14 cellular contexts compared by ENCODE assay signal in genomic region chr13:39688278-39688677, GRCh38. TPM values are rescaled to one million over a fixed set of nuclear protein-coding genes. Genes with fewer than 3 reads are reported as not detected.
DNase-seq lines count a peak whose midpoint lies in the region; ATAC-seq and TF ChIP-seq lines count a peak whose summit lies in the region.
"Had no signal": no experiment of that assay in that cellular context is flagged by ENCODE, and none has a peak within 500 bp of the region (broad histone marks: within the 10 kb centered on the region; RNA-seq: fewer than 3 reads in every experiment).

No MANE protein-coding gene starts in this region.

- no peak for DNase-seq in CD4-positive, CD25-positive, alpha-beta regulatory T cell
- no peak for DNase-seq in activated CD8-positive, alpha-beta T cell treated with anti-CD3 and anti-CD28 coated beads for 36 hours
- DNase-seq in osteocyte (ENCODE audit: extremely low spot score, unreplicated experiment) (no peak), cerebellar nuclear complex (lab: John Stamatoyannopoulos, UW) (no peak), NCI-H2196 treated with DMSO at 0.1 percent for 48 hours (lab: John Stamatoyannopoulos, UW; ENCODE audit: unreplicated experiment) (no peak)
- DNase-seq: AML-193, heart left ventricle, NCI-H1417 treated with DMSO at 0.1 percent for 48 hours had no signal

- peaks cover 18% of the 10 kb centered on the region for H3K4me1 ChIP-seq in CD4-positive, CD25-positive, alpha-beta regulatory T cell (ENCODE audit: control insufficient read depth, insufficient read depth, low read length, poor library complexity, severe bottlenecking)

- H3K4me3 ChIP-seq in CD4-positive, CD25-positive, alpha-beta regulatory T cell (ENCODE audit: low read depth, low read length) = no peak overlapping the region
- H3K4me3 ChIP-seq: heart left ventricle, left lung had no signal

- peaks cover 14% of the 10 kb centered on the region for H3K36me3 Mint-ChIP-seq in CD4-positive, CD25-positive, alpha-beta regulatory T cell
- H3K36me3 Mint-ChIP-seq in activated CD8-positive, alpha-beta T cell treated with anti-CD3 and anti-CD28 coated beads for 36 hours (ENCODE audit: low read depth) = peaks cover 14% of the 10 kb centered on the region
- H3K36me3 Mint-ChIP-seq in osteocyte (ENCODE audit: unreplicated experiment) = peaks cover 16% of the 10 kb centered on the region

- CTCF ChIA-PET in activated CD8-positive, alpha-beta T cell treated with anti-CD3 and anti-CD28 coated beads for 36 hours (lab: Charles Lee) = no interaction called here

- intact Hi-C loops in activated CD8-positive, alpha-beta T cell treated with anti-CD3 and anti-CD28 coated beads for 36 hours (cut with micrococcal nuclease) = loop anchor here (5.0 to 10.0 kb wide), 3 partner anchors 89 to 1087 kb away; partner anchors contain the start of gene MRPS31

- no peak overlapping the region for H3K27ac ChIP-seq in CD4-positive, CD25-positive, alpha-beta regulatory T cell (ENCODE audit: insufficient read depth, low read length, poor library complexity, severe bottlenecking)
- H3K27ac ChIP-seq: heart left ventricle, neutrophil had no signal

- H3K36me3 ChIP-seq in CD4-positive, CD25-positive, alpha-beta regulatory T cell (ENCODE audit: control insufficient read depth, insufficient read depth, low read length) = peaks cover 5% of the 10 kb centered on the region

- no peak for TF ChIP-seq CTCF in activated CD8-positive, alpha-beta T cell treated with anti-CD3 and anti-CD28 coated beads for 36 hours (IDR thresholded peaks at IDR 0.05)
- no peak for TF ChIP-seq CTCF in osteocyte (IDR thresholded peaks at IDR 0.05)

- H3K4me3 Mint-ChIP-seq in CD4-positive, CD25-positive, alpha-beta regulatory T cell = no peak overlapping the region
- no peak overlapping the region for H3K4me3 Mint-ChIP-seq in activated CD8-positive, alpha-beta T cell treated with anti-CD3 and anti-CD28 coated beads for 36 hours
- H3K4me3 Mint-ChIP-seq in osteocyte (ENCODE audit: unreplicated experiment) = no peak overlapping the region

- no peaks in the 10 kb centered on the region for H3K27me3 ChIP-seq in CD4-positive, CD25-positive, alpha-beta regulatory T cell (ENCODE audit: control insufficient read depth, insufficient read depth, low read length)
- H3K27me3 ChIP-seq: heart left ventricle, left lung, neutrophil had no signal

- H3K9me3 Mint-ChIP-seq in CD4-positive, CD25-positive, alpha-beta regulatory T cell = no peaks in the 10 kb centered on the region
- no peaks in the 10 kb centered on the region for H3K9me3 Mint-ChIP-seq in activated CD8-positive, alpha-beta T cell treated with anti-CD3 and anti-CD28 coated beads for 36 hours
- H3K9me3 Mint-ChIP-seq in osteocyte (ENCODE audit: unreplicated experiment) = no peaks in the 10 kb centered on the region

- H3K27me3 Mint-ChIP-seq in CD4-positive, CD25-positive, alpha-beta regulatory T cell = no peaks in the 10 kb centered on the region
- H3K27me3 Mint-ChIP-seq in activated CD8-positive, alpha-beta T cell treated with anti-CD3 and anti-CD28 coated beads for 36 hours = no peaks in the 10 kb centered on the region
- H3K27me3 Mint-ChIP-seq in osteocyte (ENCODE audit: unreplicated experiment) = no peaks in the 10 kb centered on the region

- no peak for ATAC-seq in CD4-positive, CD25-positive, alpha-beta regulatory T cell (ENCODE audit: low read depth in 2 of 2)
- ATAC-seq in GM19328 (IDR thresholded peaks at IDR 0.05; ENCODE audit: unreplicated experiment) (peak; percentile 16), HG03432 (IDR thresholded peaks at IDR 0.05; ENCODE audit: unreplicated experiment) (peak; percentile 9), esophagus mucosa (no peak)
- no peak for ATAC-seq in activated CD8-positive, alpha-beta T cell treated with anti-CD3 and anti-CD28 coated beads for 36 hours
- ATAC-seq: HCT116, left lung had no signal

- POLR2A ChIA-PET in activated CD8-positive, alpha-beta T cell treated with anti-CD3 and anti-CD28 coated beads for 36 hours (lab: Charles Lee) = no interaction called here

- H3K4me1 Mint-ChIP-seq in CD4-positive, CD25-positive, alpha-beta regulatory T cell = peaks cover 13 to 35% (median 20%) of the 10 kb centered on the region in 4 donors
- peaks cover 18% of the 10 kb centered on the region for H3K4me1 Mint-ChIP-seq in activated CD8-positive, alpha-beta T cell treated with anti-CD3 and anti-CD28 coated beads for 36 hours (ENCODE audit: low read depth)
- H3K4me1 Mint-ChIP-seq in osteocyte (ENCODE audit: unreplicated experiment) = no peaks in the 10 kb centered on the region

- H3K27ac Mint-ChIP-seq in CD4-positive, CD25-positive, alpha-beta regulatory T cell = peak overlapping the region; percentile 43 to 88 (median 61)
- H3K27ac Mint-ChIP-seq in activated CD8-positive, alpha-beta T cell treated with anti-CD3 and anti-CD28 coated beads for 36 hours = peak overlapping the region; percentile 88
- no peak overlapping the region for H3K27ac Mint-ChIP-seq in osteocyte (ENCODE audit: unreplicated experiment)

- H3K9me3 ChIP-seq in CD4-positive, CD25-positive, alpha-beta regulatory T cell (ENCODE audit: control insufficient read depth in 2 of 2, low read length in 2 of 2) = no peaks in the 10 kb centered on the region
- H3K9me3 ChIP-seq: heart left ventricle, left lung, neutrophil had no signal

RNA-seq across cellular contexts. Expression of gene COG6, which starts 32.8 kb away (rescaled TPM):
- 28.3 TPM for total RNA-seq in CD4-positive, CD25-positive, alpha-beta regulatory T cell
- polyA plus RNA-seq in CD4-positive, CD25-positive, alpha-beta regulatory T cell = 10 to 100 TPM; 14.3 to 24.6 (median 19.5) TPM
- 10 to 100 TPM; 25.5 to 26.4 TPM for total RNA-seq in activated CD8-positive, alpha-beta T cell treated with anti-CD3 and anti-CD28 coated beads for 36 hours
- 38.7 and 42.4 TPM in 2 replicates for total RNA-seq in osteocyte
- total RNA-seq in esophagus mucosa = 21.8 TPM

Comparison
In these comparisons a context has a peak if more than half of its experiments do, and no peak if none do; other contexts are left out.
1. ATAC-seq: peak in GM19328 (single experiment) and HG03432 (single experiment); none in CD4-positive, CD25-positive, alpha-beta regulatory T cell (0 of 2), activated CD8-positive, alpha-beta T cell treated with anti-CD3 and anti-CD28 coated beads for 36 hours (single experiment) and esophagus mucosa (single experiment).